Comparison of ENCODE assay signal across 9 cellular contexts in genomic region chr1:246875041-246876026, GRCh38. TPM values are rescaled to one million over a fixed set of nuclear protein-coding genes. Genes with fewer than 3 reads are reported as not detected.
DNase-seq lines count a peak whose midpoint lies in the region; ATAC-seq and TF ChIP-seq lines count a peak whose summit lies in the region.
"Had no signal": no experiment of that assay in that cellular context is flagged by ENCODE, and none has a peak within 500 bp of the region (broad histone marks: within the 10 kb centered on the region; RNA-seq: fewer than 3 reads in every experiment).

No MANE protein-coding gene starts in this region.

- H3K4me1 Mint-ChIP-seq in GM23338: no peaks in the 10 kb centered on the region

- no peak overlapping the region for H3K27ac Mint-ChIP-seq in GM23338

- H3K9me3 ChIP-seq in Karpas-422 (ENCODE audit: low read length): no peaks in the 10 kb centered on the region
- H3K9me3 ChIP-seq: right atrium auricular region had no signal

- DNase-seq in AG08395 (ENCODE audit: low spot score) (peak; percentile 54), HT1080 (ENCODE audit: low read depth) (peak; percentile 72), GM20000 (ENCODE audit: low spot score) (no peak), GM23338 (ENCODE audit: low spot score) (no peak), Karpas-422 (no peak)

- H3K27me3 Mint-ChIP-seq in GM23338 (ENCODE audit: insufficient read depth, low read depth, poor library complexity): no peaks in the 10 kb centered on the region

- no peak overlapping the region for H3K4me3 ChIP-seq in GM23338
- H3K4me3 ChIP-seq in Karpas-422 (ENCODE audit: low read length): no peak overlapping the region
- H3K4me3 ChIP-seq: right atrium auricular region had no signal

- H3K27ac ChIP-seq in GM23338 (ENCODE audit: low read depth) (no peak overlapping the region), Karpas-422 (ENCODE audit: low read length) (no peak overlapping the region)
- H3K27ac ChIP-seq: right atrium auricular region had no signal

- no peaks in the 10 kb centered on the region for H3K27me3 ChIP-seq in GM23338 (ENCODE audit: insufficient read depth)
- H3K27me3 ChIP-seq in Karpas-422 (ENCODE audit: low read length): no peaks in the 10 kb centered on the region
- H3K27me3 ChIP-seq: right atrium auricular region had no signal

- TF ChIP-seq CTCF in GM20000 (IDR thresholded peaks at IDR 0.05; ENCODE audit: extremely low read depth, missing control alignments) (no peak), GM23338 (conservative IDR thresholded peaks at IDR 0.05; ENCODE audit: low read depth in 2 of 2) (no peak)

- H2AFZ ChIP-seq in GM23338: no peak overlapping the region
- no peak overlapping the region for H2AFZ ChIP-seq in Karpas-422 (ENCODE audit: low read length)

- H3K79me2 ChIP-seq in GM23338 (replicated peaks; ENCODE audit: insufficient read depth) (peaks cover 26% of the 10 kb centered on the region; the same call in 1 of the 2 replicates), Karpas-422 (ENCODE audit: low read length) (peaks cover 82% of the 10 kb centered on the region)

- H3K4me2 ChIP-seq in GM23338 (no peak overlapping the region), Karpas-422 (ENCODE audit: low read depth, low read length, poor library complexity, severe bottlenecking) (no peak overlapping the region)

- H3K36me3 ChIP-seq in GM23338 (ENCODE audit: insufficient read depth) (peaks cover 16% of the 10 kb centered on the region), Karpas-422 (ENCODE audit: insufficient read depth, low read length) (peaks cover 68% of the 10 kb centered on the region)

- H3K9ac ChIP-seq in Karpas-422 (ENCODE audit: low read length): no peak overlapping the region

- H3K4me3 Mint-ChIP-seq in GM23338: no peak overlapping the region

- peaks cover 24% of the 10 kb centered on the region for H4K20me1 ChIP-seq in GM23338 (replicated peaks; ENCODE audit: insufficient read depth)
- H4K20me1 ChIP-seq in Karpas-422 (ENCODE audit: insufficient read depth, low read depth, low read length): no peaks in the 10 kb centered on the region

- H3K36me3 Mint-ChIP-seq in GM23338 (ENCODE audit: low read depth): peaks cover 46% of the 10 kb centered on the region

- H3K4me1 ChIP-seq in GM23338 (ENCODE audit: insufficient read depth) (no peaks in the 10 kb centered on the region), Karpas-422 (ENCODE audit: low read length) (no peaks in the 10 kb centered on the region)
- H3K4me1 ChIP-seq: right atrium auricular region had no signal

- no peaks in the 10 kb centered on the region for H3F3A ChIP-seq in GM23338 (replicated peaks; ENCODE audit: low read depth)

- H3K9me3 Mint-ChIP-seq in GM23338: no peaks in the 10 kb centered on the region

- ATAC-seq in GM19395 (IDR thresholded peaks at IDR 0.05; ENCODE audit: unreplicated experiment) (peak; percentile 84), esophagus mucosa (peak; percentile 59), GM23338 (no peak), HG03521 (IDR thresholded peaks at IDR 0.05; ENCODE audit: unreplicated experiment) (no peak)

- H3K9me2 ChIP-seq in GM23338 (ENCODE audit: insufficient read depth) (no peaks in the 10 kb centered on the region), Karpas-422 (replicated peaks; ENCODE audit: insufficient read depth, low read length) (no peaks in the 10 kb centered on the region)

TF ChIP-seq in GM23338, 12 proteins besides CTCF, POLR2A, EP300 and RAD21:
- TF ChIP-seq REST (IDR thresholded peaks at IDR 0.05; ENCODE audit: unreplicated experiment): no peak

RNA-seq across cellular contexts. Expression of gene AHCTF1, which starts 56.4 kb away (rescaled TPM):
- total RNA-seq in HT1080 (2014; rRNA removed; shearing (Covaris generic)): 28.4 and 30.1 TPM in 2 replicates
- polyA plus RNA-seq in HT1080 (2015; cell fraction: cytosol; rRNA removed): 15.3 and 20.9 TPM in 2 replicates
- polyA plus RNA-seq in HT1080 (2015; cell fraction: nucleus; rRNA removed): 62.2 and 63.6 TPM in 2 replicates
- total RNA-seq in esophagus mucosa: 15.8 TPM
- total RNA-seq in GM23338 (2014; rRNA removed; shearing (Covaris generic)): 47.7 and 49.8 TPM in 2 replicates
- 14.9 and 21.7 TPM in 2 replicates for polyA plus RNA-seq in GM23338 (2016; fragmentation: Nextera tagmentation; extraction: Ambion mirVana)
- 32.6 and 44.2 TPM in 2 replicates for total RNA-seq in Karpas-422 (2014; rRNA removed; shearing (Covaris generic); ENCODE audit: low replicate concordance)

Comparison
In these comparisons a context has a peak if more than half of its experiments do, and no peak if none do; other contexts are left out.
1. DNase-seq: peak in AG08395 (single experiment) and HT1080 (single experiment); none in GM20000 (single experiment), GM23338 (single experiment) and Karpas-422 (single experiment).
2. ATAC-seq: peak in GM19395 (single experiment) and esophagus mucosa (single experiment); none in GM23338 (single experiment) and HG03521 (single experiment).